Comparison of ENCODE assay signal across 16 cellular contexts in the genomic region with DNA sequence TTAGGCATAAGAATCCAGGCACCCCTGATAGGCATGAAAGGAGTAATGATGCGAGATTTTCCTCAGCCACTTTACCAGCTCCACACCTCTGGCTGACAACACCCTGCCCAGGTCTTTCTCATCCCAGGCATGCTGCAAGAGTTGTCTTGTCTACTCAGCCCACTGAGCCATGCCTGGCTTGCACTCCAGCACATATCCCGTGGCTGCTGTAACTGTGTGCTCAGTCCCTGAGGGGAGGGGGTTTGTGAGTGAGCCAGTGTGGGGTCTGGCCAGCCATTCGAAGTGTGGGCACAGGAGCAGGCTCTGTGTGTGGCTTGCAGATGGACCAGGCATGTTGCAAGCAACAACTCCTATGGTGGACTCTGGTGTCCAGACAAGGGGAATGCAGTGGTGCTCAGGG.
DNase-seq lines count a peak whose midpoint lies in the region; ATAC-seq lines count a peak whose summit lies in the region.
"Had no signal": no experiment of that assay in that cellular context is flagged by ENCODE, and none has a peak within 500 bp of the region (broad histone marks: within the 10 kb centered on the region; RNA-seq: fewer than 3 reads in every experiment).

No MANE protein-coding gene starts in this region.

- WGBS in trophoblast cell (ENCODE audit: extremely low coverage, insufficient coverage, insufficient read length) = no CpG with 5 or more reads among the region's 3 CpGs

- H3K4me2 ChIP-seq in trophoblast cell (ENCODE audit: low read length) = no peak overlapping the region
- H3K4me2 ChIP-seq: BLaER1 had no signal

- H4K91ac ChIP-seq in trophoblast cell (ENCODE audit: low read depth, low read length) = no peak overlapping the region

- H2AK5ac ChIP-seq in trophoblast cell (ENCODE audit: low read length) = peak overlapping the region; percentile 57

- H3K4ac ChIP-seq in trophoblast cell (ENCODE audit: low read depth, low read length) = no peak overlapping the region

- H2BK5ac ChIP-seq in trophoblast cell (ENCODE audit: low read depth, low read length, poor library complexity) = peak overlapping the region; percentile 19

- H2AFZ ChIP-seq in trophoblast cell (ENCODE audit: insufficient read depth, low read length, poor library complexity) = peak overlapping the region; percentile 10

- no peak overlapping the region for H3K4me3 Mint-ChIP-seq in stimulated activated naive CD8-positive, alpha-beta T cell treated with anti-CD3 and anti-CD28 coated beads, Interleukin-15, amount 100 ng/mL, for 72 hours
- H3K4me3 Mint-ChIP-seq: CD8-positive, alpha-beta memory T cell had no signal

- no peaks in the 10 kb centered on the region for H3K79me2 ChIP-seq in trophoblast cell (ENCODE audit: control insufficient read depth, insufficient read depth, low read length, poor library complexity)

- H3K79me1 ChIP-seq in trophoblast cell (ENCODE audit: low read length) = no peaks in the 10 kb centered on the region

- H3K18ac ChIP-seq in trophoblast cell (ENCODE audit: low read length) = peak overlapping the region; percentile 25

- peak overlapping the region; percentile 24 for H3K4me3 ChIP-seq in trophoblast cell (ENCODE audit: low read depth, low read length)
- H3K4me3 ChIP-seq: BLaER1 had no signal

- ATAC-seq in stimulated activated naive CD8-positive, alpha-beta T cell treated with anti-CD3 and anti-CD28 coated beads, Interleukin-15, amount 100 ng/mL, for 72 hours = peak; percentile 28
- no peak for ATAC-seq in stimulated activated naive CD8-positive, alpha-beta T cell treated with anti-CD3 and anti-CD28 coated beads, Interleukin-15, Interleukin-2, amounts not matched to agents 100 U/mL and 50 U/mL, for 24 hours
- no peak for ATAC-seq in HG02852 (IDR thresholded peaks at IDR 0.05; ENCODE audit: unreplicated experiment)

- H2BK120ac ChIP-seq in trophoblast cell (ENCODE audit: insufficient read depth, low read length, poor library complexity) = peak overlapping the region; percentile 7

- no peaks in the 10 kb centered on the region for H3K9me3 ChIP-seq in trophoblast cell (ENCODE audit: insufficient read depth, low read depth, low read length)
- H3K9me3 ChIP-seq: Caco-2 had no signal

- H3K4me1 ChIP-seq in trophoblast cell (ENCODE audit: control insufficient read depth in 1 of 2, insufficient read depth in 2 of 2, low read length in 2 of 2) = peaks cover 4 to 9% of the 10 kb centered on the region in 2 experiments
- H3K4me1 ChIP-seq: BLaER1, Caco-2 had no signal

- DNase-seq in stimulated activated naive CD8-positive, alpha-beta T cell treated with anti-CD3 and anti-CD28 coated beads, Interleukin-15, amount 100 ng/mL, for 72 hours = no peak
- DNase-seq in stimulated activated naive CD8-positive, alpha-beta T cell treated with anti-CD3 and anti-CD28 coated beads, Interleukin-15, Interleukin-2, amounts not matched to agents 100 U/mL and 50 U/mL, for 24 hours = no peak
- DNase-seq in iPS-NIHi7 (ENCODE audit: extremely low spot score) (peak; percentile 10), trophoblast cell (no peak), cortex of kidney (lab: John Stamatoyannopoulos, UW) (no peak)
- no peak for DNase-seq in activated naive CD4-positive, alpha-beta T cell (lab: John Stamatoyannopoulos, UW)
- DNase-seq: 8988T; AML-193; Caco-2; CD8-positive, alpha-beta memory T cell; DND-41; GF-D8; H7 had no signal

- H2BK12ac ChIP-seq in trophoblast cell (ENCODE audit: low read length) = peak overlapping the region; percentile 56

- H3K27ac Mint-ChIP-seq in stimulated activated naive CD8-positive, alpha-beta T cell treated with anti-CD3 and anti-CD28 coated beads, Interleukin-15, amount 100 ng/mL, for 72 hours = no peak overlapping the region
- H3K27ac Mint-ChIP-seq: CD8-positive, alpha-beta memory T cell; IgD-negative memory B cell had no signal

- H3K4me1 Mint-ChIP-seq in stimulated activated naive CD8-positive, alpha-beta T cell treated with anti-CD3 and anti-CD28 coated beads, Interleukin-15, amount 100 ng/mL, for 72 hours = no peaks in the 10 kb centered on the region
- H3K4me1 Mint-ChIP-seq: CD8-positive, alpha-beta memory T cell; IgD-negative memory B cell had no signal

- H3K9ac ChIP-seq in trophoblast cell (ENCODE audit: low read length) = no peak overlapping the region
- H3K9ac ChIP-seq: BLaER1 had no signal

- no peaks in the 10 kb centered on the region for H3K27me3 Mint-ChIP-seq in stimulated activated naive CD8-positive, alpha-beta T cell treated with anti-CD3 and anti-CD28 coated beads, Interleukin-15, amount 100 ng/mL, for 72 hours
- H3K27me3 Mint-ChIP-seq: CD8-positive, alpha-beta memory T cell; IgD-negative memory B cell had no signal

- H3K14ac ChIP-seq in trophoblast cell (ENCODE audit: low read length) = peak overlapping the region; percentile 39

- H3K23ac ChIP-seq in trophoblast cell (ENCODE audit: low read length) = no peak overlapping the region

- no peak overlapping the region for H4K8ac ChIP-seq in trophoblast cell (ENCODE audit: low read depth, low read length)

- no peak overlapping the region for H4K12ac ChIP-seq in trophoblast cell (ENCODE audit: low read depth, low read length)

- peaks cover 5 to 10% of the 10 kb centered on the region in 2 donors for H3K9me3 Mint-ChIP-seq in stimulated activated naive CD8-positive, alpha-beta T cell treated with anti-CD3 and anti-CD28 coated beads, Interleukin-15, amount 100 ng/mL, for 72 hours

- H3K36me3 ChIP-seq in trophoblast cell (ENCODE audit: control insufficient read depth in 1 of 2, insufficient read depth in 2 of 2, low read length in 2 of 2) = no peaks in the 10 kb centered on the region
- H3K36me3 ChIP-seq: BLaER1 had no signal

- no peaks in the 10 kb centered on the region for H3K27me3 ChIP-seq in trophoblast cell (ENCODE audit: insufficient read depth, low read length)
- H3K27me3 ChIP-seq: BLaER1 had no signal

- no peak overlapping the region for H3K27ac ChIP-seq in trophoblast cell (ENCODE audit: low read depth, low read length)
- H3K27ac ChIP-seq: BLaER1 had no signal
